In the genomic region with DNA sequence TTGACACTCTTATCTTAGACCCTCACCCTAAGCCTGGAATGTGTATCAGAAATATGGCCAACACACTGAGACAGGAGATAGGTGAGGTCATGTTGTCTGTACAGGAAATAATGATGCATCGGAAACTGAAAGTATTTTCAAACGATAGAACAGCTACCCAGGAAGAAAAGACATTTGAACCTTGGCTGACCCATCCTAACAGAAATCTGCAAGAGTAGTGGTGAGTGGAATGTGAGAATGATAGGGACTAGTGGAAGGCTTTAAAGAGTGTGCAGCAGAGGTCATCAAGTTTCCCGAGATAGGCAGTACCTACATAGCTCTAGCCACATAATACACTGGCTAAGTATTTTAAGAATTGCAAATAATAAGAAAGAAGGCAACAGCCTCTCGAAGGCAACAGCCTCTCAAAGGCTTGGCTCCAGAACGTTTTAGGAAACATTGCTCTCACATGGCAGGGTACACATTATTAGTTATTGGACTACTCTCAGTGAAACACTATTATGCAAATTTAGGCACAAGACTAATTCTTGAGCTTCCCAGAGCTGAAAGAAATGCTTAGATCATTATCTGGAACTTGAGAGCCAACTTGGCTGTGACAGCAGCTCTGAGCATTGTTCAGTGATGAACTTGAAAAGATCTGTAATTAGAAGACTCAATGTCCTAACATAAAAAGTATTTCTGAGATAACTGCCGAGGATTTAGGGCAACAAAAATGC, we compare ENCODE assay signal across 15 cellular contexts.
DNase-seq lines count a peak whose midpoint lies in the region; ATAC-seq, FAIRE-seq and TF ChIP-seq lines count a peak whose summit lies in the region.
"Had no signal": no experiment of that assay in that cellular context is flagged by ENCODE, and none has a peak within 500 bp of the region (broad histone marks: within the 10 kb centered on the region; RNA-seq: fewer than 3 reads in every experiment).

No MANE protein-coding gene starts in this region.

- H3K4me1 ChIP-seq in ACC112 (ENCODE audit: control insufficient read depth, insufficient read depth, low read length, unreplicated experiment) (peaks cover 6% of the 10 kb centered on the region), endothelial cell of umbilical vein (ENCODE audit: control insufficient read depth, extremely low read depth, insufficient read depth, low read length) (peaks cover 43% of the 10 kb centered on the region), lung (ENCODE audit: control insufficient read depth in 2 of 2, insufficient read depth in 2 of 2, low read length in 2 of 2) (peaks cover 0 to 12% of the 10 kb centered on the region in 2 donors), spleen (no peaks in the 10 kb centered on the region)
- H3K4me1 ChIP-seq: testis had no signal

- H3K79me2 ChIP-seq in ACC112 (ENCODE audit: control insufficient read depth, insufficient read depth, low read length, unreplicated experiment) = no peaks in the 10 kb centered on the region
- no peaks in the 10 kb centered on the region for H3K79me2 ChIP-seq in endothelial cell of umbilical vein (ENCODE audit: control insufficient read depth, insufficient read depth, low read length)

- TSS peak; percentile 57 for BruUV-seq in endothelial cell of umbilical vein (replicated peaks; lab: Mats Ljungman, UMichigan)

- peak; percentile 94 for FAIRE-seq in endothelial cell of umbilical vein (lab: Jason Lieb, UNC)
- FAIRE-seq: D721Med had no signal

- H3K27me3 ChIP-seq in ACC112 (ENCODE audit: insufficient read depth, low read length) (peaks cover 12% of the 10 kb centered on the region; the same call in 1 of the 2 replicates), MG63 (no peaks in the 10 kb centered on the region), endothelial cell of umbilical vein (ENCODE audit: control insufficient read depth in 2 of 2, insufficient read depth in 2 of 2, low read length in 2 of 2) (no peaks in the 10 kb centered on the region), lung (ENCODE audit: control insufficient read depth, insufficient read depth) (no peaks in the 10 kb centered on the region), spleen (replicated peaks in 1 of 7) (no peaks in the 10 kb centered on the region)
- H3K27me3 ChIP-seq: testis had no signal

- H3K4me2 ChIP-seq in endothelial cell of umbilical vein (ENCODE audit: insufficient read depth, low read length) = peak overlapping the region; percentile 66

- peak; percentile 56 for ATAC-seq in lung (ENCODE audit: insufficient read depth, low FRiP score)
- no peak for ATAC-seq in GM21576 (IDR thresholded peaks at IDR 0.05; ENCODE audit: unreplicated experiment)
- ATAC-seq: activated CD8-positive, alpha-beta memory T cell treated with anti-CD3 and anti-CD28 coated beads, Interleukin-2, amount 10 ng/mL, durations not matched to agents 7 days and 5 days had no signal

- 25 to 58% methylated on average over 6 of the region's 6 CpGs for WGBS in lung, 2 donors
- WGBS in spleen, 5 donors = 49 to 66% (median 60%) methylated on average over 6 of the region's 6 CpGs

- no peaks in the 10 kb centered on the region for H3K9me1 ChIP-seq in endothelial cell of umbilical vein (replicated peaks; ENCODE audit: control insufficient read depth, extremely low read depth, insufficient read depth, low read length)

- dilution Hi-C loops in endothelial cell of umbilical vein (cut with MboI; ENCODE audit: extremely low pct_ligation_motif_present, low sequenced_read_pairs) = no loop called here

- H3K9me3 ChIP-seq in MG63 (peaks cover 3% of the 10 kb centered on the region; the same call in 1 of the 2 replicates), endothelial cell of umbilical vein (replicated peaks; ENCODE audit: control insufficient read depth, insufficient read depth, low read length) (no peaks in the 10 kb centered on the region), lung (ENCODE audit: control insufficient read depth in 2 of 2, insufficient read depth in 1 of 2, low read length in 1 of 2) (no peaks in the 10 kb centered on the region), spleen (peaks cover 0 to 5% (median 0%) of the 10 kb centered on the region in 8 donors)
- H3K9me3 ChIP-seq: testis had no signal

- no peaks in the 10 kb centered on the region for H4K20me1 ChIP-seq in endothelial cell of umbilical vein (replicated peaks; ENCODE audit: control insufficient read depth, extremely low read depth, insufficient read depth, low read length)

- TF ChIP-seq POLR2A in endothelial cell of umbilical vein (IDR thresholded peaks at IDR 0.05; ENCODE audit: low read depth, low read length) = no peak
- no peak for TF ChIP-seq POLR2A in spleen (IDR thresholded peaks at IDR 0.05)

- H3K27ac ChIP-seq in ACC112 (ENCODE audit: low read depth, low read length) (no peak overlapping the region), endothelial cell of umbilical vein (ENCODE audit: insufficient read depth, low read depth, low read length) (peak overlapping the region; percentile 83), lung (ENCODE audit: low read depth in 1 of 2, low read length in 1 of 2) (peak overlapping the region in 1 of 2 donors; percentile 37), spleen (no peak overlapping the region)
- H3K27ac ChIP-seq: testis had no signal

- H3K9ac ChIP-seq in endothelial cell of umbilical vein (replicated peaks; ENCODE audit: extremely low read depth, insufficient read depth, low read length) = peak overlapping the region; percentile 48

- POLR2A ChIA-PET in endothelial cell of umbilical vein (lab: Charles Lee) = no interaction called here

- DNase-seq in MG63 (peak; percentile 28), endothelial cell of umbilical vein (ENCODE audit: low read depth, low spot score) (peak; percentile 91), lung (ENCODE audit: low spot score) (no peak), DMS53 treated with DMSO at 0.1 percent for 48 hours (lab: John Stamatoyannopoulos, UW; ENCODE audit: unreplicated experiment) (no peak), NCI-H2227 (lab: John Stamatoyannopoulos, UW; ENCODE audit: unreplicated experiment) (no peak), spleen (no peak)
- DNase-seq: activated B cell treated with CpG ODN at 0.5 μM for 24 hours; activated CD8-positive, alpha-beta memory T cell treated with anti-CD3 and anti-CD28 coated beads, Interleukin-2, amount 10 ng/mL, durations not matched to agents 7 days and 5 days; activated naive CD4-positive, alpha-beta T cell treated with Interleukin-2 at 50 U/mL for 16 hours; NCI-H2171 treated with DMSO at 0.1 percent for 48 hours; SW 1271; testis had no signal

- TF ChIP-seq CTCF in endothelial cell of umbilical vein (IDR thresholded peaks at IDR 0.05; ENCODE audit: extremely low read depth in 1 of 2, insufficient read depth in 1 of 2, low read depth in 1 of 2, low read length in 2 of 2) (no peak), lung (IDR thresholded peaks at IDR 0.05; ENCODE audit: control extremely low read depth, extremely low read depth) (no peak), spleen (IDR thresholded peaks at IDR 0.05 in 8 of 11, conservative IDR thresholded peaks at IDR 0.05 in 3 of 11) (no peak)

- intact Hi-C loops in endothelial cell of umbilical vein (cut with micrococcal nuclease) (loop anchor here (1.0 to 2.0 kb wide), 2 partner anchors 134 to 626 kb away; a partner anchor contains a TSS), spleen (cut with DNase I; ENCODE audit: low total_unique reads) (no loop called here)

- no peaks in the 10 kb centered on the region for H3K36me3 ChIP-seq in ACC112 (ENCODE audit: insufficient read depth, low read length)
- no peaks in the 10 kb centered on the region for H3K36me3 ChIP-seq in MG63
- H3K36me3 ChIP-seq in endothelial cell of umbilical vein (ENCODE audit: control insufficient read depth in 2 of 2, extremely low read depth in 1 of 2, insufficient read depth in 2 of 2, low read length in 2 of 2) = no peaks in the 10 kb centered on the region
- H3K36me3 ChIP-seq in lung (ENCODE audit: control insufficient read depth in 2 of 2, insufficient read depth in 2 of 2, low read length in 2 of 2) = no peaks in the 10 kb centered on the region
- no peaks in the 10 kb centered on the region for H3K36me3 ChIP-seq in spleen

- CTCF ChIA-PET in endothelial cell of umbilical vein (lab: Charles Lee) = interaction anchor here (0.7 to 1.8 kb wide), 6 partner anchors 8 to 628 kb away, joined by 3 to 6 read pairs (median 4); no protein-coding TSS in a partner anchor

- peak overlapping the region; percentile 23 for H2AFZ ChIP-seq in ACC112 (ENCODE audit: low read length, unreplicated experiment)
- H2AFZ ChIP-seq in endothelial cell of umbilical vein (ENCODE audit: low read depth, low read length) = peak overlapping the region; percentile 2

- H3K4me3 ChIP-seq in ACC112 (ENCODE audit: low read depth, low read length) = peak overlapping the region; percentile 53; the same call in 1 of the 2 replicates
- H3K4me3 ChIP-seq in MG63 = no peak overlapping the region
- H3K4me3 ChIP-seq in endothelial cell of umbilical vein (replicated peaks in 1 of 3; ENCODE audit: insufficient read depth in 1 of 3, low read depth in 1 of 3, low read length in 3 of 3) = no peak overlapping the region
- no peak overlapping the region for H3K4me3 ChIP-seq in lung
- no peak overlapping the region for H3K4me3 ChIP-seq in spleen
- H3K4me3 ChIP-seq: testis had no signal

TF ChIP-seq in endothelial cell of umbilical vein, 7 proteins besides CTCF, POLR2A, EP300 and RAD21:
- TF ChIP-seq GATA2 (IDR thresholded peaks at IDR 0.05; ENCODE audit: insufficient read depth, insufficient read length, low read depth, low read length) (peak; percentile 84), POLR2AphosphoS5 (IDR thresholded peaks at IDR 0.05; ENCODE audit: insufficient read depth, low read depth, low read length) (peak; percentile 75), MYC (IDR thresholded peaks at IDR 0.05; ENCODE audit: low read depth, low read length) (no peak), JUN (IDR thresholded peaks at IDR 0.05; ENCODE audit: borderline replicate concordance, insufficient read depth, insufficient read length, low read depth) (peak; percentile 88), EZH2 (IDR thresholded peaks at IDR 0.05; ENCODE audit: borderline replicate concordance, low read depth, low read length, severe bottlenecking) (no peak), FOS (IDR thresholded peaks at IDR 0.05; ENCODE audit: borderline replicate concordance, insufficient read depth, low read length) (peak; percentile 81)
- TF ChIP-seq, protein P1, sequence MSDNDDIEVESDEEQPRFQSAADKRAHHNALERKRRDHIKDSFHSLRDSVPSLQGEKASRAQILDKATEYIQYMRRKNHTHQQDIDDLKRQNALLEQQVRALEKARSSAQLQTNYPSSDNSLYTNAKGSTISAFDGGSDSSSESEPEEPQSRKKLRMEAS (IDR thresholded peaks at IDR 0.05; ENCODE audit: insufficient read depth, insufficient read length) = no peak
TF ChIP-seq in endothelial cell of umbilical vein: peak in this region for 4.

Comparison
In these comparisons a context has a peak if more than half of its experiments do, and no peak if none do; other contexts are left out.
1. DNase-seq: peak in MG63 (single experiment) and endothelial cell of umbilical vein (single experiment); none in lung (single experiment), DMS53 treated with DMSO at 0.1 percent for 48 hours (single experiment), NCI-H2227 (single experiment) and spleen (single experiment).